In the genomic region with DNA sequence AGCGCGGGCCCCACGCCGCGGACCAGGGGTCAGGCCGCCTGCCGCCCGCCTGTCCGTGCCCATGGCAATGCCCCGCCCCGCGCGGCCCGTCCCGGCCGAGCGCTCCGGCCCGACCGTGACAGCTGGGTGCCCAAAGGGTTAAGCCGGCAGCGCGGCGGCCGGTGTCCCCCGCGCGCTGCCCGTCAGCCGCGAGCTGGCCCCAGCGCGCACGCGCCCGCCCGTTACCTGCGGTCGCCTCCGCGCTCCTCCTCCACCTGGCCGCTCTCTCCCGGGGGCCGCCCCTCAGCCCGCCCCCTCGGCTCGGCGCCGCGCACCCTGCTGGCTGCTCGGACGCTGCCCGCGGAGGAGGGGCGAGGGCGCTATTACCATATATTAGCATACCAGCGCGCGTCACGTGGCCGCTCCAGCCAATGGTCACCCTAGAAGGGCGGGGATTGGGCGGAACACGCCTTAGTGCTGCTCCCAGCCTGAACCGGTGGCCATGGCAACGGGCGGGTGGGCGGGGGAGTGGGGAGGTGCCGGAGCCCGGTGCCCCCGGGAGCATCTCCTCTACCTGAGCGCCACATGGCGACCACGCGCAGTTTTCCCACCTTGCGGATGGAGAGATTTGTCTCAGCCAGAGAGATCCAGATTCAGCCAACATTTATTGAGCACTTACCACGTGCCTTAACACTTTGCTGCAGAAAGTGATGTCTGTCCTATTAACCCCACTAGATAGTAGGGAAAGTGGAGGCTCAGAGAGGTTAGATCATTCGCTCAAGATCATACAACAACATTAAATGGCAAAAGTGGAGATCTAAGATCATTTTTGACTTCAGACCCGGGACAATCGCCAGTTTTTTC, we compare ENCODE assay signal across 8 cellular contexts. TPM values are rescaled to one million over a fixed set of nuclear protein-coding genes. Genes with fewer than 3 reads are reported as not detected.
DNase-seq lines count a peak whose midpoint lies in the region; ATAC-seq and TF ChIP-seq lines count a peak whose summit lies in the region.

A gene with protein sequence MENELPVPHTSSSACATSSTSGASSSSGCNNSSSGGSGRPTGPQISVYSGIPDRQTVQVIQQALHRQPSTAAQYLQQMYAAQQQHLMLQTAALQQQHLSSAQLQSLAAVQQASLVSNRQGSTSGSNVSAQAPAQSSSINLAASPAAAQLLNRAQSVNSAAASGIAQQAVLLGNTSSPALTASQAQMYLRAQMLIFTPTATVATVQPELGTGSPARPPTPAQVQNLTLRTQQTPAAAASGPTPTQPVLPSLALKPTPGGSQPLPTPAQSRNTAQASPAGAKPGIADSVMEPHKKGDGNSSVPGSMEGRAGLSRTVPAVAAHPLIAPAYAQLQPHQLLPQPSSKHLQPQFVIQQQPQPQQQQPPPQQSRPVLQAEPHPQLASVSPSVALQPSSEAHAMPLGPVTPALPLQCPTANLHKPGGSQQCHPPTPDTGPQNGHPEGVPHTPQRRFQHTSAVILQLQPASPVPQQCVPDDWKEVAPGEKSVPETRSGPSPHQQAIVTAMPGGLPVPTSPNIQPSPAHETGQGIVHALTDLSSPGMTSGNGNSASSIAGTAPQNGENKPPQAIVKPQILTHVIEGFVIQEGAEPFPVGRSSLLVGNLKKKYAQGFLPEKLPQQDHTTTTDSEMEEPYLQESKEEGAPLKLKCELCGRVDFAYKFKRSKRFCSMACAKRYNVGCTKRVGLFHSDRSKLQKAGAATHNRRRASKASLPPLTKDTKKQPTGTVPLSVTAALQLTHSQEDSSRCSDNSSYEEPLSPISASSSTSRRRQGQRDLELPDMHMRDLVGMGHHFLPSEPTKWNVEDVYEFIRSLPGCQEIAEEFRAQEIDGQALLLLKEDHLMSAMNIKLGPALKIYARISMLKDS (minus strand): TSS at position 345 of the 843 bp plus-strand sequence. CDS start 55,556 bp downstream, outside the sequence.

- peak; percentile 13 for TF ChIP-seq CTCF in cardiac fibroblast (IDR thresholded peaks at IDR 0.05; ENCODE audit: low read depth, low read length)

- H3K4me3 ChIP-seq in cardiac fibroblast (replicated peaks in 1 of 2; ENCODE audit: low read depth in 2 of 2, low read length in 2 of 2), result peak within 1 kb of the TSS; percentile 56 to 72
- H3K4me3 ChIP-seq in skin epidermis, result peak within 1 kb of the TSS; percentile 51 to 78 (median 72)

- peak within 1 kb of the TSS in 20 of 21 experiments; percentile 23 to 87 (median 74) for H3K27ac ChIP-seq in skin epidermis

- peak; percentile 96 for ATAC-seq in GM18867 (IDR thresholded peaks at IDR 0.05; ENCODE audit: unreplicated experiment)
- ATAC-seq in HG03139 (IDR thresholded peaks at IDR 0.05; ENCODE audit: unreplicated experiment), result peak; percentile 93

- peak; percentile 89 for DNase-seq in A172 (ENCODE audit: low spot score)
- peak; percentile 95 for DNase-seq in NCI-H2227 treated with DMSO at 0.1 percent for 48 hours (lab: John Stamatoyannopoulos, UW)
- DNase-seq in activated CD4-positive, CD25-positive, alpha-beta regulatory T cell (lab: John Stamatoyannopoulos, UW), result peak; percentile 65 to 77 (median 68)
- peak; percentile 95 to 96 for DNase-seq in cardiac fibroblast (ENCODE audit: low read depth in 2 of 2)
- peak; percentile 99 for DNase-seq in iPS-NIHi7 (ENCODE audit: extremely low spot score)

RNA-seq across cellular contexts. Expression of the gene that starts here (rescaled TPM):
- 45.7 and 62.0 TPM in 2 replicates for total RNA-seq in A172 (2014; rRNA removed; shearing (Covaris generic))

Comparison
In these comparisons a context has a peak if more than half of its experiments do, and no peak if none do; other contexts are left out.
1. Peak in every context shown above with its lines: DNase-seq, ATAC-seq, H3K4me3 ChIP-seq and H3K27ac ChIP-seq.